In genomic region chr11:97965849-97966646, GRCh38 we compare ENCODE assay signal across 15 cellular contexts.
DNase-seq lines count a peak whose midpoint lies in the region; ATAC-seq and TF ChIP-seq lines count a peak whose summit lies in the region.
"Had no signal": no experiment of that assay in that cellular context is flagged by ENCODE, and none has a peak within 500 bp of the region (broad histone marks: within the 10 kb centered on the region; RNA-seq: fewer than 3 reads in every experiment).

No MANE protein-coding gene starts in this region.

- intact Hi-C loops in ascending aorta (cut with DNase I) = no loop called here

- H3K4me1 Mint-ChIP-seq in T-cell = no peaks in the 10 kb centered on the region
- no peaks in the 10 kb centered on the region for H3K4me1 Mint-ChIP-seq in activated CD4-positive, alpha-beta T cell treated with anti-CD3 and anti-CD28 coated beads, Interleukin-2, amount 10 ng/mL, durations not matched to agents 7 days and 5 days

- no peaks in the 10 kb centered on the region for H3K27me3 Mint-ChIP-seq in T-cell
- H3K27me3 Mint-ChIP-seq in activated CD4-positive, alpha-beta T cell treated with anti-CD3 and anti-CD28 coated beads, Interleukin-2, amount 10 ng/mL, durations not matched to agents 7 days and 5 days = no peaks in the 10 kb centered on the region

- no peak overlapping the region for H3K4me3 Mint-ChIP-seq in T-cell
- H3K4me3 Mint-ChIP-seq in activated CD4-positive, alpha-beta T cell treated with anti-CD3 and anti-CD28 coated beads, Interleukin-2, amount 10 ng/mL, durations not matched to agents 7 days and 5 days = no peak overlapping the region
- H3K4me3 Mint-ChIP-seq: activated naive CD4-positive, alpha-beta T cell treated with anti-CD3 and anti-CD28 coated beads for 36 hours had no signal

- no peak for TF ChIP-seq POLR2A in upper lobe of left lung (IDR thresholded peaks at IDR 0.05)

- CTCF ChIA-PET in AG04449 (lab: Yijun Ruan, JAX) (no interaction called here), T-cell (lab: Charles Lee) (no interaction called here)
- CTCF ChIA-PET in activated CD4-positive, alpha-beta T cell treated with anti-CD3 and anti-CD28 coated beads, Interleukin-2, amount 10 ng/mL, durations not matched to agents 7 days and 5 days (lab: Charles Lee) = no interaction called here

- no peak for ATAC-seq in T-cell (replicated peaks in 1 of 4)
- no peak for ATAC-seq in upper lobe of left lung (ENCODE audit: low FRiP score in 2 of 2)

- H3K27ac ChIP-seq in brain microvascular endothelial cell (peak overlapping the region; percentile 90), ascending aorta (no peak overlapping the region), upper lobe of left lung (no peak overlapping the region)
- H3K27ac ChIP-seq: BLaER1, colonic mucosa, HL-60 had no signal

- H3K27ac Mint-ChIP-seq in T-cell = no peak overlapping the region
- H3K27ac Mint-ChIP-seq in activated CD4-positive, alpha-beta T cell treated with anti-CD3 and anti-CD28 coated beads, Interleukin-2, amount 10 ng/mL, durations not matched to agents 7 days and 5 days = no peak overlapping the region
- H3K27ac Mint-ChIP-seq: activated naive CD4-positive, alpha-beta T cell treated with anti-CD3 and anti-CD28 coated beads for 36 hours had no signal

- 85 to 90% methylated on average over 1 of the region's 1 CpG for WGBS in upper lobe of left lung, 2 donors

- TF ChIP-seq CTCF in AG04449 (IDR thresholded peaks at IDR 0.05; ENCODE audit: insufficient read depth, low read length, missing control alignments) (no peak), brain microvascular endothelial cell (IDR thresholded peaks at IDR 0.05; ENCODE audit: low read depth, low read length, missing control alignments) (no peak), ascending aorta (IDR thresholded peaks at IDR 0.05) (no peak), upper lobe of left lung (IDR thresholded peaks at IDR 0.05) (no peak)

- H3K9me3 Mint-ChIP-seq in T-cell = peaks cover 8 to 25% (median 9%) of the 10 kb centered on the region in 3 donors
- H3K9me3 Mint-ChIP-seq in activated CD4-positive, alpha-beta T cell treated with anti-CD3 and anti-CD28 coated beads, Interleukin-2, amount 10 ng/mL, durations not matched to agents 7 days and 5 days = no peaks in the 10 kb centered on the region

- H3K36me3 Mint-ChIP-seq in T-cell = no peaks in the 10 kb centered on the region
- no peaks in the 10 kb centered on the region for H3K36me3 Mint-ChIP-seq in activated CD4-positive, alpha-beta T cell treated with anti-CD3 and anti-CD28 coated beads, Interleukin-2, amount 10 ng/mL, durations not matched to agents 7 days and 5 days (ENCODE audit: low read depth)

- H3K4me1 ChIP-seq in ascending aorta = no peaks in the 10 kb centered on the region
- no peaks in the 10 kb centered on the region for H3K4me1 ChIP-seq in upper lobe of left lung
- H3K4me1 ChIP-seq: BLaER1, colonic mucosa, heart right ventricle had no signal

- H3K4me3 ChIP-seq in AG04449 (ENCODE audit: low read depth, low read length) = no peak overlapping the region
- H3K4me3 ChIP-seq in brain microvascular endothelial cell (ENCODE audit: low read depth, low read length) = no peak overlapping the region
- H3K4me3 ChIP-seq in ascending aorta = no peak overlapping the region
- no peak overlapping the region for H3K4me3 ChIP-seq in upper lobe of left lung
- H3K4me3 ChIP-seq: BLaER1, colonic mucosa, heart right ventricle had no signal

- H3K27me3 ChIP-seq in brain microvascular endothelial cell (replicated peaks) = no peaks in the 10 kb centered on the region
- no peaks in the 10 kb centered on the region for H3K27me3 ChIP-seq in ascending aorta
- no peaks in the 10 kb centered on the region for H3K27me3 ChIP-seq in upper lobe of left lung
- H3K27me3 ChIP-seq: BLaER1, colonic mucosa, heart right ventricle had no signal

- H3K36me3 ChIP-seq in brain microvascular endothelial cell (replicated peaks) (no peaks in the 10 kb centered on the region), ascending aorta (no peaks in the 10 kb centered on the region), upper lobe of left lung (no peaks in the 10 kb centered on the region)
- H3K36me3 ChIP-seq: BLaER1, colonic mucosa, heart right ventricle had no signal

- in situ Hi-C loops in brain microvascular endothelial cell (cut with HindIII; ENCODE audit: low pct_ligation_motif_present, low sequenced_read_pairs) = no loop called here

- DNase-seq in AG04449 (ENCODE audit: low read depth, low spot score) (peak; percentile 90), HT1080 (ENCODE audit: low read depth) (peak; percentile 94), brain microvascular endothelial cell (peak; percentile 96), kidney glomerular epithelial cell (lab: John Stamatoyannopoulos, UW) (peak; percentile 83), T-cell (no peak), ascending aorta (ENCODE audit: low spot score in 2 of 2) (no peak), upper lobe of left lung (no peak)
- DNase-seq in activated CD4-positive, alpha-beta T cell treated with anti-CD3 and anti-CD28 coated beads, Interleukin-2, amount 10 ng/mL, durations not matched to agents 7 days and 5 days = no peak
- DNase-seq: activated naive CD4-positive, alpha-beta T cell treated with anti-CD3 and anti-CD28 coated beads for 36 hours; colonic mucosa; heart right ventricle; NCI-H510A treated with DMSO at 0.1 percent for 48 hours; posterior cingulate gyrus had no signal

- TF ChIP-seq EP300 in upper lobe of left lung (IDR thresholded peaks at IDR 0.05) = no peak

- no peaks in the 10 kb centered on the region for H3K9me3 ChIP-seq in ascending aorta
- no peaks in the 10 kb centered on the region for H3K9me3 ChIP-seq in upper lobe of left lung
- H3K9me3 ChIP-seq: BLaER1, colonic mucosa had no signal

- POLR2A ChIA-PET in AG04449 (lab: Yijun Ruan, JAX) = no interaction called here
- POLR2A ChIA-PET in T-cell (lab: Charles Lee) = no interaction called here
- POLR2A ChIA-PET in activated CD4-positive, alpha-beta T cell treated with anti-CD3 and anti-CD28 coated beads, Interleukin-2, amount 10 ng/mL, durations not matched to agents 7 days and 5 days (lab: Charles Lee) = no interaction called here

Comparison
In these comparisons a context has a peak if more than half of its experiments do, and no peak if none do; other contexts are left out.
1. DNase-seq: peak in AG04449 (single experiment), HT1080 (single experiment), brain microvascular endothelial cell (single experiment) and kidney glomerular epithelial cell (single experiment); none in T-cell (0 of 34), ascending aorta (0 of 2), activated CD4-positive, alpha-beta T cell treated with anti-CD3 and anti-CD28 coated beads, Interleukin-2, amount 10 ng/mL, durations not matched to agents 7 days and 5 days (single experiment) and upper lobe of left lung (0 of 2).